ENCODE assay signal across 7 cellular contexts in the genomic region with DNA sequence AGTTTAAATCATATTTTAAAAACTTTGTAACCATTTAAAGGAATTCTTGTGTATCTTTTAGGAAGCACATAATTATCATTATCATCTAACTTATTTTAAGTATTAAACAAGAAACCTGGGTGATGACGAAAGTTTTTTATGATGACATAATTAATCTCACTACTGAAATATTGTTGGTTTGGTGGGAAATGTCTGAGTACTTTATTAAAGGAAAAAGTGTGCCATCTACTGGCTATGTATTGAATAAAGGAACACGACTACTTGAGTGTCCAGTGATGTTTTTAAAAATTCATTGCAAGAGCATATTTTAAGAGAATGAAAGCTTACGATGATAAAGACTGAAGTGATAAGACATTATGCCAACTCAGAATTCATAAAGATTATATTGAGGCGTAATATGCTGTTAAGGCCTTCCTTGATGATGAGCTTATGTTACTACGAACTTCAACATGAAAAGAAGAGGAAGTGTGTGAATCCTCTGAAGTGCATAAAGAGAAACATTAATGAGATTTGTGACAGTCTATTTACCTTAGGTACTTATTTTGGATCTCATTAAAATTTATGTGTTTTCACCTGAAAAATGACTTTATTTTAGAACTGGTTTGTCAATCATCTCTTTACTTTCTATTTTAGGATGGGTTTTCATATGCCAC.
A peak's percentile ranks its signal among the peaks of the same experiment; 100 is the strongest.
DNase-seq lines count a peak whose midpoint lies in the region; ATAC-seq and TF ChIP-seq lines count a peak whose summit lies in the region.

No MANE protein-coding gene starts in this region.

- DNase-seq in GM10248 (ENCODE audit: extremely low spot score) (peak; percentile 46), Kasumi-1 (lab: John Stamatoyannopoulos, UW) (peak; percentile 60 to 90), fibroblast of peridontal ligament (ENCODE audit: extremely low read depth) (peak; percentile 89), pons (ENCODE audit: low spot score) (peak; percentile 89), islet precursor cell (no peak)

- POLR2A ChIA-PET in GM10248 (lab: Yijun Ruan, JAX), result no interaction called here

- CTCF ChIA-PET in GM10248 (lab: Yijun Ruan, JAX), result interaction anchor here (0.8 to 4.8 kb wide), 40 partner anchors 9 to 673 kb away, joined by 3 to 36 read pairs (median 4); partner anchors contain the start of genes HINT3, NCOA7 and TRMT11

- TF ChIP-seq CTCF in GM10248 (IDR thresholded peaks at IDR 0.05; ENCODE audit: control extremely low read depth, extremely low read depth, low read depth, missing control alignments), result peak; percentile 50

- ATAC-seq in GM21526 (IDR thresholded peaks at IDR 0.05; ENCODE audit: low FRiP score, unreplicated experiment) (peak; percentile 70), SK-N-SH treated with all-trans-retinoic acid at 6 μM for 48 hours (peak; percentile 86)

TF ChIP-seq in SK-N-SH treated with all-trans-retinoic acid at 6 μM for 48 hours, 23 proteins besides CTCF, POLR2A, EP300 and RAD21:
- TF ChIP-seq, protein P1, sequence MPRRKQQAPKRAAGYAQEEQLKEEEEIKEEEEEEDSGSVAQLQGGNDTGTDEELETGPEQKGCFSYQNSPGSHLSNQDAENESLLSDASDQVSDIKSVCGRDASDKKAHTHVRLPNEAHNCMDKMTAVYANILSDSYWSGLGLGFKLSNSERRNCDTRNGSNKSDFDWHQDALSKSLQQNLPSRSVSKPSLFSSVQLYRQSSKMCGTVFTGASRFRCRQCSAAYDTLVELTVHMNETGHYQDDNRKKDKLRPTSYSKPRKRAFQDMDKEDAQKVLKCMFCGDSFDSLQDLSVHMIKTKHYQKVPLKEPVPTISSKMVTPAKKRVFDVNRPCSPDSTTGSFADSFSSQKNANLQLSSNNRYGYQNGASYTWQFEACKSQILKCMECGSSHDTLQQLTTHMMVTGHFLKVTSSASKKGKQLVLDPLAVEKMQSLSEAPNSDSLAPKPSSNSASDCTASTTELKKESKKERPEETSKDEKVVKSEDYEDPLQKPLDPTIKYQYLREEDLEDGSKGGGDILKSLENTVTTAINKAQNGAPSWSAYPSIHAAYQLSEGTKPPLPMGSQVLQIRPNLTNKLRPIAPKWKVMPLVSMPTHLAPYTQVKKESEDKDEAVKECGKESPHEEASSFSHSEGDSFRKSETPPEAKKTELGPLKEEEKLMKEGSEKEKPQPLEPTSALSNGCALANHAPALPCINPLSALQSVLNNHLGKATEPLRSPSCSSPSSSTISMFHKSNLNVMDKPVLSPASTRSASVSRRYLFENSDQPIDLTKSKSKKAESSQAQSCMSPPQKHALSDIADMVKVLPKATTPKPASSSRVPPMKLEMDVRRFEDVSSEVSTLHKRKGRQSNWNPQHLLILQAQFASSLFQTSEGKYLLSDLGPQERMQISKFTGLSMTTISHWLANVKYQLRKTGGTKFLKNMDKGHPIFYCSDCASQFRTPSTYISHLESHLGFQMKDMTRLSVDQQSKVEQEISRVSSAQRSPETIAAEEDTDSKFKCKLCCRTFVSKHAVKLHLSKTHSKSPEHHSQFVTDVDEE (CRISPR knock-in tag; IDR thresholded peaks at IDR 0.05), result no peak
- no peak for TF ChIP-seq ZFP30 (CRISPR knock-in tag; IDR thresholded peaks at IDR 0.05)
- TF ChIP-seq PPARA (CRISPR knock-in tag; IDR thresholded peaks at IDR 0.05; ENCODE audit: borderline replicate concordance), result no peak
TF ChIP-seq in SK-N-SH treated with all-trans-retinoic acid at 6 μM for 48 hours: peak in this region for 0.
